8 cellular contexts compared by ENCODE assay signal in the genomic region with DNA sequence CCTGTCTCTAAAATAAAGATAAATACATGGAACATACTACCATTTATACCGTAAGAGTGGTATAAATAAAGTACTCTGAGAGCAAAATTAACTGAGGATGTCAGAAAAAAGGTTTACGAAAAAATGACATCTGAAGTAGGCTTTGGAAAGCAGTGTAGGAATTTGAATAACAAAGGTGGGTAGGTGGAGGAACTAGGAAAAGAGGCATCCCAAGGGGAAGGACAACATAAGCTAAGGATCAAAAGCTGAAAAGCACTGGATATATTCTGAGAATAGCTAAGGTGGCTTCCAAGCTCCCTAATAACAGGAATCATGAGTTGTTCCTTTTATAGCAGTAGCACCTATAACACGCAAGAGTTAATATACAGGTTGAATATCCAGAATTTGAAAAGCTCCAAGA.
"Had no signal": no experiment of that assay in that cellular context is flagged by ENCODE, and none has a peak within 500 bp of the region (broad histone marks: within the 10 kb centered on the region; RNA-seq: fewer than 3 reads in every experiment).

No MANE protein-coding gene starts in this region.

- H2AFZ ChIP-seq: GM23248 had no signal

- H3K4me3 ChIP-seq: GM23248 had no signal

- H3K9ac ChIP-seq: GM23248, KMS-11 had no signal

- DNase-seq: GM23248, H9, HCEC 1CT, IMR-90, Karpas-422, KBM-7 had no signal

- H3K4me3 Mint-ChIP-seq: H9 had no signal

- H3K9me3 Mint-ChIP-seq: H9 had no signal

- H3K27ac ChIP-seq: GM23248, KMS-11 had no signal

- FAIRE-seq: HTR-8/SVneo had no signal

- H3K4me2 ChIP-seq: KMS-11 had no signal
